24 cellular contexts compared by ENCODE assay signal in genomic region chr4:7760228-7760627, GRCh38.
DNase-seq lines count a peak whose midpoint lies in the region; ATAC-seq and TF ChIP-seq lines count a peak whose summit lies in the region.
"Had no signal": no experiment of that assay in that cellular context is flagged by ENCODE, and none has a peak within 500 bp of the region (broad histone marks: within the 10 kb centered on the region; RNA-seq: fewer than 3 reads in every experiment).

No MANE protein-coding gene starts in this region.

- H3K4me1 Mint-ChIP-seq in chondrocyte (ENCODE audit: low read depth) (peaks cover 8% of the 10 kb centered on the region), osteocyte (ENCODE audit: unreplicated experiment) (peaks cover 5% of the 10 kb centered on the region)

- H3K36me3 Mint-ChIP-seq in chondrocyte (ENCODE audit: low read depth) = peaks cover 20% of the 10 kb centered on the region
- H3K36me3 Mint-ChIP-seq in osteocyte (ENCODE audit: unreplicated experiment) = peaks cover 17% of the 10 kb centered on the region

- intact Hi-C loops in left cardiac atrium (cut with DNase I) = loop anchor here (2.0 to 5.0 kb wide), 3 partner anchors 42 to 227 kb away; no protein-coding TSS in a partner anchor
- intact Hi-C loops in Right ventricle myocardium inferior (cut with DNase I) = no loop called here

- POLR2A ChIA-PET in RWPE1 (lab: Yijun Ruan, JAX; ENCODE audit: low non-redundant PET) = no interaction called here

- no peak for TF ChIP-seq CTCF in RWPE1 (conservative IDR thresholded peaks at IDR 0.05; ENCODE audit: low read depth)
- TF ChIP-seq CTCF in chondrocyte (IDR thresholded peaks at IDR 0.05) = no peak
- no peak for TF ChIP-seq CTCF in osteocyte (IDR thresholded peaks at IDR 0.05)

- no peak overlapping the region for H3K4me3 Mint-ChIP-seq in chondrocyte (ENCODE audit: unreplicated experiment)
- no peak overlapping the region for H3K4me3 Mint-ChIP-seq in osteocyte (ENCODE audit: unreplicated experiment)
- H3K4me3 Mint-ChIP-seq: nephron had no signal

- TF ChIP-seq POLR2A in GM18505 (IDR thresholded peaks at IDR 0.05; ENCODE audit: borderline replicate concordance, extremely low read depth, insufficient read depth, insufficient read length) = no peak

- ATAC-seq in left cardiac atrium (no peak), Right ventricle myocardium inferior (no peak), GM18505 (IDR thresholded peaks at IDR 0.05; ENCODE audit: unreplicated experiment) (no peak)
- ATAC-seq: esophagus mucosa, psoas muscle had no signal

- CTCF ChIA-PET in RWPE1 (lab: Yijun Ruan, JAX) = no interaction called here

- no peaks in the 10 kb centered on the region for H3K27me3 Mint-ChIP-seq in chondrocyte (ENCODE audit: low read depth)
- no peaks in the 10 kb centered on the region for H3K27me3 Mint-ChIP-seq in osteocyte (ENCODE audit: unreplicated experiment)

- H3K27ac ChIP-seq in RWPE1 = peak overlapping the region; percentile 29
- H3K27ac ChIP-seq: adrenal gland, dorsolateral prefrontal cortex, psoas muscle, testis, VCaP had no signal

- DNase-seq in left cardiac atrium (peak; percentile 7), Right ventricle myocardium inferior (ENCODE audit: missing footprints) (no peak), RWPE1 (ENCODE audit: low spot score) (no peak), chondrocyte (ENCODE audit: low spot score) (peak; percentile 78), osteocyte (ENCODE audit: extremely low spot score, unreplicated experiment) (no peak), KG1 (lab: John Stamatoyannopoulos, UW) (no peak), SKM-1 treated with dmso at 0.1 percent for 144 hours (lab: John Stamatoyannopoulos, UW; ENCODE audit: unreplicated experiment) (no peak)
- DNase-seq: AML-193; dorsolateral prefrontal cortex; H7; mammary epithelial cell; NCI-H187; NCI-H226; NK-92 treated with Interleukin-12 subunit alpha and Interleukin-12 subunit beta, amount 100 ng/mL, for 24 hours; RPMI8226; stimulated activated CD8-positive, alpha-beta memory T cell treated with anti-CD3 and anti-CD28 coated beads, Interleukin-4, amount 100 ng/mL, for 48 hours; SW 1271; testis had no signal

- no peaks in the 10 kb centered on the region for H3K9me3 Mint-ChIP-seq in chondrocyte (ENCODE audit: low read depth)
- no peaks in the 10 kb centered on the region for H3K9me3 Mint-ChIP-seq in osteocyte (ENCODE audit: unreplicated experiment)
- H3K9me3 Mint-ChIP-seq: nephron had no signal

- no peak overlapping the region for H3K27ac Mint-ChIP-seq in chondrocyte (ENCODE audit: unreplicated experiment)
- peak overlapping the region; percentile 53 for H3K27ac Mint-ChIP-seq in osteocyte (ENCODE audit: unreplicated experiment)

Comparison
In these comparisons a context has a peak if more than half of its experiments do, and no peak if none do; other contexts are left out.
1. DNase-seq: peak in left cardiac atrium (single experiment) and chondrocyte (single experiment); none in Right ventricle myocardium inferior (single experiment), RWPE1 (single experiment), osteocyte (single experiment), KG1 (single experiment) and SKM-1 treated with dmso at 0.1 percent for 144 hours (single experiment).